In the genomic region with DNA sequence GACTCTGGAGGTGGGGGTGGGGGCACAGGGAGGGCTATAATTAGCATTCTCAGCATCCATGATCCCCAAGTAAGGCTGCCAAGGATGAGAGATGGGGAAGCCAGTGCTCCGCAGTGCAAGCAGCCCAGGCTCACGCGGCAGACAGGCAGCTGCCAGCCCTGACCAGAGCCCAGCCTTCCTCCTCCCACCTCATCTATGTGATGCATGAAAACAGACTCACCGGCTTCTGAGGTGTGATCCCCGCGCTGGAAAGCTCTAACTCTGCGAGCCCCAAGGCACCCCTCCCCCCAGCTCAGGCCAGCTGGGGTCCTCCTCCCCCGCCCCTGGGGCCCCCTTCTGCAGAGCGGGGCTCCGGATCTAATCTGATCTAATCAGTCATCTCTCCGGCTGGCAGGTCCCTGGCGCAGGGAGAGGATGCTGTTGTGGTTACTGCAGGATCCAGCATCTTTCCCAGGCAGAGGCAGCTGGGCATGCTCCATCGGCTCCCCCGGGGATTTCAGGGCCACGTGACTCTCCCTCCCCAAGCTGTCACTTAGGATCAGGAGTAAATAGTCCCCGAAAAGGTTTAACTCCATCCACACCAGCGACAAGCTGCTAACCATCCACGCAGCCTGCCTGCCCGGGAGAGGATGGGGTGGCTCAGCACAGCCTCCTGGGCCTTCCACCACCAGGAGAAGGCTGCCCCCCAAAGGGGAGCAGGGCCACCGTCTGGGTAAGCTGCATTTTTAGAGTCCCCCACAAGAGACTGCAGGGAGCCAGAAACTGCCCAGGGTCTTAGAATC, we compare ENCODE assay signal across 1 cellular context.
TF ChIP-seq lines count a peak whose summit lies in the region.

A gene with protein sequence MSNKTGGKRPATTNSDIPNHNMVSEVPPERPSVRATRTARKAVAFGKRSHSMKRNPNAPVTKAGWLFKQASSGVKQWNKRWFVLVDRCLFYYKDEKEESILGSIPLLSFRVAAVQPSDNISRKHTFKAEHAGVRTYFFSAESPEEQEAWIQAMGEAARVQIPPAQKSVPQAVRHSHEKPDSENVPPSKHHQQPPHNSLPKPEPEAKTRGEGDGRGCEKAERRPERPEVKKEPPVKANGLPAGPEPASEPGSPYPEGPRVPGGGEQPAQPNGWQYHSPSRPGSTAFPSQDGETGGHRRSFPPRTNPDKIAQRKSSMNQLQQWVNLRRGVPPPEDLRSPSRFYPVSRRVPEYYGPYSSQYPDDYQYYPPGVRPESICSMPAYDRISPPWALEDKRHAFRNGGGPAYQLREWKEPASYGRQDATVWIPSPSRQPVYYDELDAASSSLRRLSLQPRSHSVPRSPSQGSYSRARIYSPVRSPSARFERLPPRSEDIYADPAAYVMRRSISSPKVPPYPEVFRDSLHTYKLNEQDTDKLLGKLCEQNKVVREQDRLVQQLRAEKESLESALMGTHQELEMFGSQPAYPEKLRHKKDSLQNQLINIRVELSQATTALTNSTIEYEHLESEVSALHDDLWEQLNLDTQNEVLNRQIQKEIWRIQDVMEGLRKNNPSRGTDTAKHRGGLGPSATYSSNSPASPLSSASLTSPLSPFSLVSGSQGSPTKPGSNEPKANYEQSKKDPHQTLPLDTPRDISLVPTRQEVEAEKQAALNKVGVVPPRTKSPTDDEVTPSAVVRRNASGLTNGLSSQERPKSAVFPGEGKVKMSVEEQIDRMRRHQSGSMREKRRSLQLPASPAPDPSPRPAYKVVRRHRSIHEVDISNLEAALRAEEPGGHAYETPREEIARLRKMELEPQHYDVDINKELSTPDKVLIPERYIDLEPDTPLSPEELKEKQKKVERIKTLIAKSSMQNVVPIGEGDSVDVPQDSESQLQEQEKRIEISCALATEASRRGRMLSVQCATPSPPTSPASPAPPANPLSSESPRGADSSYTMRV (minus strand): TSS at position 456 of the 782 bp plus-strand sequence. CDS start 86,202 bp downstream, outside the sequence.

TF ChIP-seq in HepG2, 621 proteins besides CTCF, POLR2A, EP300 and RAD21 (continued from another document):
- no peak for TF ChIP-seq ZSCAN22 (CRISPR knock-in tag; IDR thresholded peaks at IDR 0.05)
- TF ChIP-seq ZNF660 (CRISPR knock-in tag; IDR thresholded peaks at IDR 0.05; ENCODE audit: borderline replicate concordance, low read depth): no peak
